28 cellular contexts compared by ENCODE assay signal in the genomic region with DNA sequence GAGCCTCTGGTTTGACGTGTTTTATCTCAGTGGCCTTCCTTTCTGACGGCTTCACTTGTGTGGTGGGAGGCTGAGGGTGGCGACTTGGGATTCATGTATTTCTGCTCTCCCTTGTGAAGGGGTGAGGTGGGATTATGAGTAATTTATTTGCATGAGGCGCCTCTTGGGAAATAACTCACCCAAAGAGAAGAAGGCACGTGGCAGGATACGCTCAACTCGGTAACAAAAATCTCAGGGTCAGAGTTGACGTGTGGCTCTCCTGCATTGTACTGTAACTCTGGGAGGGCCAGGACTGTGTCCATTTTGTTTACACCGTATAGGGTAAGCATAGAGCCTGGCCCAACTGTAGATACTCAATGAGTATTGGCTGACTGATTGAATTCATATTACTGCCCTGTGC.
"Had no signal": no experiment of that assay in that cellular context is flagged by ENCODE, and none has a peak within 500 bp of the region (broad histone marks: within the 10 kb centered on the region; RNA-seq: fewer than 3 reads in every experiment).

No MANE protein-coding gene starts in this region.

- H3K4me3 Mint-ChIP-seq: mesothelial cell of epicardium; naive B cell; natural killer cell; nephron progenitor cell; neural progenitor cell; stimulated activated naive B cell treated with anti-CD40 and anti-IgM and Interleukin-4, amounts not matched to agents 10 μg/mL and 1 μg/mL and 100 μg/mL, for 72 hours had no signal

- H3K4me1 Mint-ChIP-seq: nephron progenitor cell; stimulated activated naive B cell treated with anti-CD40 and anti-IgM and Interleukin-4, amounts not matched to agents 10 μg/mL and 1 μg/mL and 100 μg/mL, for 72 hours had no signal

- H3K9ac ChIP-seq: neural progenitor cell, parathyroid adenoma had no signal

- DNase-seq: islet precursor cell; left ventricle myocardium inferior; mesendoderm; naive B cell; natural killer cell; nephron progenitor cell; occipital lobe; psoas muscle; stimulated activated CD4-positive, alpha-beta T cell treated with anti-CD3 and anti-CD28 coated beads, Interleukin-12 subunit alpha, Interleukin-12 subunit beta, amount 100 ng/mL, for 4 hours; stimulated activated CD4-positive, alpha-beta T cell treated with anti-CD3 and anti-CD28 coated beads, Interleukin-15, amount 100 ng/mL, for 24 hours; stimulated activated CD4-positive, alpha-beta T cell treated with anti-CD3 and anti-CD28 coated beads, Interleukin-2, amount 100 ng/mL, for 24 hours; stimulated activated CD4-positive, alpha-beta T cell treated with anti-CD3 and anti-CD28 coated beads, Interleukin-4, amount 100 ng/mL, for 1 hour; stimulated activated naive B cell treated with anti-CD40 and anti-IgM and Interleukin-4, amounts not matched to agents 10 μg/mL and 1 μg/mL and 100 μg/mL, for 72 hours; stimulated activated naive CD8-positive, alpha-beta T cell treated with anti-CD3 and anti-CD28 coated beads, Interleukin-15, Interleukin-2, amounts not matched to agents 100 U/mL and 50 U/mL, for 24 hours; stomach; testis; thyroid gland; transverse colon; upper lobe of left lung had no signal

- H3K27me3 ChIP-seq: neural progenitor cell, right atrium auricular region, stomach, testis, thyroid gland, transverse colon, upper lobe of left lung, vagina had no signal

- H3K36me3 ChIP-seq: left ventricle myocardium inferior, neural progenitor cell, neutrophil, right atrium auricular region, stomach, thyroid gland, transverse colon, upper lobe of left lung, vagina had no signal

- H3K27ac Mint-ChIP-seq: mesothelial cell of epicardium; natural killer cell; nephron progenitor cell; neural progenitor cell; stimulated activated naive B cell treated with anti-CD40 and anti-IgM and Interleukin-4, amounts not matched to agents 10 μg/mL and 1 μg/mL and 100 μg/mL, for 72 hours had no signal

- H3K4me2 ChIP-seq: neural progenitor cell had no signal

- H3K4me3 ChIP-seq: left ventricle myocardium inferior, lung, neural progenitor cell, psoas muscle, right atrium auricular region, skin epidermis, stomach, testis, thyroid gland, transverse colon, upper lobe of left lung, vagina had no signal

- H3K4me1 ChIP-seq: left ventricle myocardium inferior, neural progenitor cell, parathyroid adenoma, stomach, testis, vagina had no signal

- H3K27ac ChIP-seq: left ventricle myocardium inferior, neural progenitor cell, neutrophil, parathyroid adenoma, psoas muscle, right atrium auricular region, skin epidermis, stomach, testis, thyroid gland, transverse colon, upper lobe of left lung, vagina had no signal

- H3K9me3 ChIP-seq: left ventricle myocardium inferior, neutrophil, psoas muscle, right atrium auricular region, stomach, testis, thyroid gland, transverse colon, upper lobe of left lung, vagina had no signal

- ATAC-seq: natural killer cell; psoas muscle; sciatic nerve; stimulated activated naive CD8-positive, alpha-beta T cell treated with anti-CD3 and anti-CD28 coated beads, Interleukin-15, Interleukin-2, amounts not matched to agents 100 U/mL and 50 U/mL, for 24 hours had no signal

- H3K9me3 Mint-ChIP-seq: naive B cell; natural killer cell; stimulated activated naive B cell treated with anti-CD40 and anti-IgM and Interleukin-4, amounts not matched to agents 10 μg/mL and 1 μg/mL and 100 μg/mL, for 72 hours had no signal

- H3K36me3 Mint-ChIP-seq: mesothelial cell of epicardium; naive B cell; natural killer cell; neural progenitor cell; stimulated activated naive B cell treated with anti-CD40 and anti-IgM and Interleukin-4, amounts not matched to agents 10 μg/mL and 1 μg/mL and 100 μg/mL, for 72 hours had no signal
